Comparison of ENCODE assay signal across 14 cellular contexts in genomic region chr2:129887688-129888266, GRCh38.
A peak's percentile ranks its signal among the peaks of the same experiment; 100 is the strongest.
DNase-seq lines count a peak whose midpoint lies in the region; ATAC-seq and TF ChIP-seq lines count a peak whose summit lies in the region.
"Had no signal": no experiment of that assay in that cellular context is flagged by ENCODE, and none has a peak within 500 bp of the region (broad histone marks: within the 10 kb centered on the region; RNA-seq: fewer than 3 reads in every experiment).

No MANE protein-coding gene starts in this region.

- H3K36me3 ChIP-seq in endodermal cell (ENCODE audit: control insufficient read depth, insufficient read depth, low read length) = no peaks in the 10 kb centered on the region
- no peaks in the 10 kb centered on the region for H3K36me3 ChIP-seq in neuronal stem cell (replicated peaks in 1 of 2; ENCODE audit: control insufficient read depth in 2 of 2, insufficient read depth in 2 of 2, low read length in 2 of 2)
- H3K36me3 ChIP-seq: BLaER1 treated with 17β-estradiol and CSF1 and Interleukin-3, amounts not matched to agents 10 nM and 100 nM had no signal

- no peak overlapping the region for H2AFZ ChIP-seq in neuronal stem cell (ENCODE audit: low read length)
- H2AFZ ChIP-seq: GM23338 had no signal

- no peak overlapping the region for H3K14ac ChIP-seq in neuronal stem cell (ENCODE audit: low read length)

- H4K8ac ChIP-seq in neuronal stem cell (ENCODE audit: low read depth, low read length) = no peak overlapping the region

- H3K4me3 ChIP-seq in endodermal cell (ENCODE audit: low read length) (no peak overlapping the region), neuronal stem cell (ENCODE audit: low read length in 2 of 2) (no peak overlapping the region)
- H3K4me3 ChIP-seq: BLaER1 treated with 17β-estradiol and CSF1 and Interleukin-3, amounts not matched to agents 10 nM and 100 nM; GM23338 had no signal

- DNase-seq in endodermal cell (peak; percentile 24), neuronal stem cell (ENCODE audit: low spot score) (no peak), DMS79 (lab: John Stamatoyannopoulos, UW) (no peak), C1 segment of cervical spinal cord (lab: John Stamatoyannopoulos, UW) (no peak)
- DNase-seq in stimulated activated naive B cell treated with anti-CD40 and anti-IgM and Interleukin-4, amounts not matched to agents 10 μg/mL and 1 μg/mL and 100 μg/mL, for 72 hours = no peak
- no peak for DNase-seq in activated effector memory CD4-positive, alpha-beta T cell treated with anti-CD3 and anti-CD28 coated beads, Interleukin-2, amount 50 U/mL, for 16 hours
- DNase-seq: CD4-positive, CD25-positive, alpha-beta regulatory T cell; COR-L47; GDM1; H7 had no signal

- H3K9ac ChIP-seq in endodermal cell (ENCODE audit: extremely low read depth, low read length, poor library complexity, severe bottlenecking) = no peak overlapping the region
- no peak overlapping the region for H3K9ac ChIP-seq in neuronal stem cell (ENCODE audit: low read depth, low read length, poor library complexity)
- H3K9ac ChIP-seq: BLaER1 treated with 17β-estradiol and CSF1 and Interleukin-3, amounts not matched to agents 10 nM and 100 nM had no signal

- no peak overlapping the region for H4K91ac ChIP-seq in neuronal stem cell (ENCODE audit: low read depth, low read length, poor library complexity)

- H3K27me3 Mint-ChIP-seq in endodermal cell (ENCODE audit: insufficient read depth) = peaks cover 6% of the 10 kb centered on the region
- H3K27me3 Mint-ChIP-seq in stimulated activated naive B cell treated with anti-CD40 and anti-IgM and Interleukin-4, amounts not matched to agents 10 μg/mL and 1 μg/mL and 100 μg/mL, for 72 hours = peaks cover 29 to 52% of the 10 kb centered on the region in 2 donors

- 36 to 60% methylated on average over 2 to 3 of the region's 3 CpGs for WGBS in endodermal cell (ENCODE audit: insufficient coverage in 1 of 2, insufficient read length in 1 of 2), 2 experiments
- WGBS in neuronal stem cell (ENCODE audit: extremely low coverage in 2 of 2, insufficient read length in 2 of 2, insufficient replicate concordance in 1 of 2), 2 donors = no CpG with 5 or more reads among the region's 3 CpGs

- no peak overlapping the region for H3K4me3 Mint-ChIP-seq in endodermal cell
- no peak overlapping the region for H3K4me3 Mint-ChIP-seq in stimulated activated naive B cell treated with anti-CD40 and anti-IgM and Interleukin-4, amounts not matched to agents 10 μg/mL and 1 μg/mL and 100 μg/mL, for 72 hours
- H3K4me3 Mint-ChIP-seq: B cell; CD4-positive, CD25-positive, alpha-beta regulatory T cell; CD8-positive, alpha-beta memory T cell; GM23338 had no signal

- H3K4me1 ChIP-seq in endodermal cell (ENCODE audit: control insufficient read depth, insufficient read depth, low read length) (peaks cover 3% of the 10 kb centered on the region), neuronal stem cell (ENCODE audit: control insufficient read depth in 2 of 2, insufficient read depth in 1 of 2, low read depth in 1 of 2, low read length in 2 of 2) (peaks cover 0 to 4% of the 10 kb centered on the region in 2 donors)

- H2BK12ac ChIP-seq in neuronal stem cell (ENCODE audit: low read length) = no peak overlapping the region

- H3K9me3 Mint-ChIP-seq in endodermal cell = no peaks in the 10 kb centered on the region
- H3K9me3 Mint-ChIP-seq in stimulated activated naive B cell treated with anti-CD40 and anti-IgM and Interleukin-4, amounts not matched to agents 10 μg/mL and 1 μg/mL and 100 μg/mL, for 72 hours = no peaks in the 10 kb centered on the region
- H3K9me3 Mint-ChIP-seq: CD4-positive, CD25-positive, alpha-beta regulatory T cell; CD8-positive, alpha-beta memory T cell; GM23338 had no signal

- no peak overlapping the region for H2BK120ac ChIP-seq in neuronal stem cell (ENCODE audit: low read depth, low read length)

- no peak overlapping the region for H3K27ac Mint-ChIP-seq in endodermal cell
- H3K27ac Mint-ChIP-seq in stimulated activated naive B cell treated with anti-CD40 and anti-IgM and Interleukin-4, amounts not matched to agents 10 μg/mL and 1 μg/mL and 100 μg/mL, for 72 hours = peak overlapping the region; percentile 10
- H3K27ac Mint-ChIP-seq: B cell; CD4-positive, CD25-positive, alpha-beta regulatory T cell; GM23338 had no signal

- H3K79me1 ChIP-seq in neuronal stem cell (ENCODE audit: low read depth, low read length) = no peaks in the 10 kb centered on the region

- no peaks in the 10 kb centered on the region for H3K9me3 ChIP-seq in endodermal cell (ENCODE audit: control insufficient read depth, low read length)
- no peaks in the 10 kb centered on the region for H3K9me3 ChIP-seq in neuronal stem cell (replicated peaks in 1 of 2; ENCODE audit: control insufficient read depth in 2 of 2, insufficient read depth in 1 of 2, low read depth in 1 of 2, low read length in 2 of 2)
- H3K9me3 ChIP-seq: BLaER1 treated with 17β-estradiol and CSF1 and Interleukin-3, amounts not matched to agents 10 nM and 100 nM had no signal

- H3K27ac ChIP-seq in endodermal cell (ENCODE audit: low read depth, low read length) (no peak overlapping the region), neuronal stem cell (replicated peaks; ENCODE audit: low read length) (no peak overlapping the region)
- H3K27ac ChIP-seq: BLaER1 treated with 17β-estradiol and CSF1 and Interleukin-3, amounts not matched to agents 10 nM and 100 nM had no signal

- H3K36me3 Mint-ChIP-seq in endodermal cell (ENCODE audit: low read depth) = no peaks in the 10 kb centered on the region
- no peaks in the 10 kb centered on the region for H3K36me3 Mint-ChIP-seq in stimulated activated naive B cell treated with anti-CD40 and anti-IgM and Interleukin-4, amounts not matched to agents 10 μg/mL and 1 μg/mL and 100 μg/mL, for 72 hours
- H3K36me3 Mint-ChIP-seq: CD4-positive, CD25-positive, alpha-beta regulatory T cell; CD8-positive, alpha-beta memory T cell had no signal

- peak overlapping the region; percentile 30 for H2BK15ac ChIP-seq in neuronal stem cell (ENCODE audit: low read length)

- no peak for TF ChIP-seq CTCF in endodermal cell (conservative IDR thresholded peaks at IDR 0.05)

- H3K4me2 ChIP-seq in neuronal stem cell (ENCODE audit: insufficient read depth, low read length, poor library complexity, severe bottlenecking) = no peak overlapping the region
- H3K4me2 ChIP-seq: BLaER1 treated with 17β-estradiol and CSF1 and Interleukin-3, amounts not matched to agents 10 nM and 100 nM; GM23338 had no signal

- no peak for ATAC-seq in stimulated activated naive B cell treated with anti-CD40 and anti-IgM and Interleukin-4, amounts not matched to agents 10 μg/mL and 1 μg/mL and 100 μg/mL, for 72 hours (replicated peaks)
- ATAC-seq: GM23338 had no signal

- H2BK5ac ChIP-seq in neuronal stem cell (ENCODE audit: low read length) = no peak overlapping the region

- peak overlapping the region; percentile 59 for H3K18ac ChIP-seq in neuronal stem cell (ENCODE audit: low read length)

- no peak overlapping the region for H2AK5ac ChIP-seq in neuronal stem cell (ENCODE audit: low read depth, low read length)

- peaks cover 34% of the 10 kb centered on the region for H3K4me1 Mint-ChIP-seq in endodermal cell
- no peaks in the 10 kb centered on the region for H3K4me1 Mint-ChIP-seq in stimulated activated naive B cell treated with anti-CD40 and anti-IgM and Interleukin-4, amounts not matched to agents 10 μg/mL and 1 μg/mL and 100 μg/mL, for 72 hours
- H3K4me1 Mint-ChIP-seq: B cell; CD4-positive, CD25-positive, alpha-beta regulatory T cell; CD8-positive, alpha-beta memory T cell had no signal

- no peak overlapping the region for H3K4ac ChIP-seq in neuronal stem cell (ENCODE audit: low read length)

- H3K27me3 ChIP-seq in endodermal cell (ENCODE audit: control insufficient read depth, insufficient read depth, low read length, poor library complexity, severe bottlenecking) = peaks cover 6% of the 10 kb centered on the region
- H3K27me3 ChIP-seq in neuronal stem cell (ENCODE audit: control insufficient read depth in 3 of 3, insufficient read depth in 3 of 3, low read depth in 1 of 3, low read length in 3 of 3) = peaks cover 0 to 12% (median 0%) of the 10 kb centered on the region in 3 experiments
- H3K27me3 ChIP-seq: BLaER1 treated with 17β-estradiol and CSF1 and Interleukin-3, amounts not matched to agents 10 nM and 100 nM had no signal

- H3K23ac ChIP-seq in neuronal stem cell (ENCODE audit: low read depth, low read length, poor library complexity) = no peak overlapping the region
